Comparison of ENCODE assay signal across 23 cellular contexts in genomic region chr14:102666635-102667034, GRCh38.
DNase-seq lines count a peak whose midpoint lies in the region; ATAC-seq and TF ChIP-seq lines count a peak whose summit lies in the region.
"Had no signal": no experiment of that assay in that cellular context is flagged by ENCODE, and none has a peak within 500 bp of the region (broad histone marks: within the 10 kb centered on the region; RNA-seq: fewer than 3 reads in every experiment).

No MANE protein-coding gene starts in this region.

- no peak for ATAC-seq in HG03135 (IDR thresholded peaks at IDR 0.05; ENCODE audit: unreplicated experiment)
- ATAC-seq in HG02840 (IDR thresholded peaks at IDR 0.05; ENCODE audit: low FRiP score, unreplicated experiment), result no peak
- ATAC-seq: SK-N-SH treated with all-trans-retinoic acid at 6 μM for 48 hours had no signal

- H3K9ac ChIP-seq in trophoblast cell (ENCODE audit: low read length), result no peak overlapping the region

- H2AK5ac ChIP-seq in trophoblast cell (ENCODE audit: low read length), result no peak overlapping the region

- peak overlapping the region; percentile 30 for H3K4ac ChIP-seq in trophoblast cell (ENCODE audit: low read depth, low read length)

- no peak overlapping the region for H4K91ac ChIP-seq in trophoblast cell (ENCODE audit: low read depth, low read length)

- no peak overlapping the region for H2BK12ac ChIP-seq in trophoblast cell (ENCODE audit: low read length)

- H3K9me3 ChIP-seq in trophoblast cell (ENCODE audit: insufficient read depth, low read depth, low read length) (no peaks in the 10 kb centered on the region), left ventricle myocardium inferior (replicated peaks) (no peaks in the 10 kb centered on the region)
- H3K9me3 ChIP-seq: BE2C had no signal

- DNase-seq in EH (ENCODE audit: low read depth) (peak; percentile 41), amniotic epithelial cell (ENCODE audit: low read depth) (peak; percentile 46), fibroblast of mammary gland (ENCODE audit: low read depth) (peak; percentile 33), trophoblast cell (no peak), left ventricle myocardium inferior (no peak), 8988T (no peak)
- DNase-seq: BE2C; H9; Karpas-422; MV-4-11; NCI-H1105 treated with DMSO at 0.1 percent for 48 hours; NCI-H1694; NCI-H2081; NCI-H2171; NCI-H345; NCI-H524; NCI-H774; NK-92 treated with Interleukin-12 subunit alpha and Interleukin-12 subunit beta, amount 100 ng/mL, for 24 hours; SHP77 treated with DMSO at 0.1 percent for 48 hours had no signal

- no peak overlapping the region for H4K8ac ChIP-seq in trophoblast cell (ENCODE audit: low read depth, low read length)

- intact Hi-C loops in left ventricle myocardium inferior (cut with micrococcal nuclease), result no loop called here

- peaks cover 2% of the 10 kb centered on the region for H3K79me1 ChIP-seq in trophoblast cell (ENCODE audit: low read length)

- no peak overlapping the region for H2AFZ ChIP-seq in trophoblast cell (ENCODE audit: insufficient read depth, low read length, poor library complexity)

- no peak overlapping the region for H2BK5ac ChIP-seq in trophoblast cell (ENCODE audit: low read depth, low read length, poor library complexity)

- no peak overlapping the region for H3K18ac ChIP-seq in trophoblast cell (ENCODE audit: low read length)

- no peak for TF ChIP-seq CTCF in fibroblast of mammary gland (conservative IDR thresholded peaks at IDR 0.05; ENCODE audit: control insufficient read depth, insufficient read depth, low read depth, low read length)
- no peak for TF ChIP-seq CTCF in left ventricle myocardium inferior (IDR thresholded peaks at IDR 0.05; ENCODE audit: borderline replicate concordance)

- H3K4me3 ChIP-seq in fibroblast of mammary gland (ENCODE audit: control insufficient read depth, low read depth, low read length), result no peak overlapping the region
- H3K4me3 ChIP-seq in trophoblast cell (ENCODE audit: low read depth, low read length), result no peak overlapping the region
- H3K4me3 ChIP-seq in left ventricle myocardium inferior, result no peak overlapping the region

- H3K4me2 ChIP-seq in trophoblast cell (ENCODE audit: low read length), result no peak overlapping the region

- WGBS in trophoblast cell (ENCODE audit: extremely low coverage, insufficient coverage, insufficient read length), result no CpG with 5 or more reads among the region's 5 CpGs

- H4K12ac ChIP-seq in trophoblast cell (ENCODE audit: low read depth, low read length), result no peak overlapping the region

- no peak overlapping the region for H3K23ac ChIP-seq in trophoblast cell (ENCODE audit: low read length)

- H3K36me3 ChIP-seq in trophoblast cell (ENCODE audit: control insufficient read depth in 1 of 2, insufficient read depth in 2 of 2, low read length in 2 of 2), result no peaks in the 10 kb centered on the region
- no peaks in the 10 kb centered on the region for H3K36me3 ChIP-seq in left ventricle myocardium inferior
- H3K36me3 ChIP-seq: BE2C had no signal

- H3K14ac ChIP-seq in trophoblast cell (ENCODE audit: low read length), result no peak overlapping the region

- H3K27ac ChIP-seq in trophoblast cell (ENCODE audit: low read depth, low read length), result no peak overlapping the region
- H3K27ac ChIP-seq in left ventricle myocardium inferior (replicated peaks), result no peak overlapping the region
- H3K27ac ChIP-seq: RWPE1 had no signal

- peaks cover 10 to 18% of the 10 kb centered on the region in 2 experiments for H3K4me1 ChIP-seq in trophoblast cell (ENCODE audit: control insufficient read depth in 1 of 2, insufficient read depth in 2 of 2, low read length in 2 of 2)
- peaks cover 16% of the 10 kb centered on the region for H3K4me1 ChIP-seq in left ventricle myocardium inferior

- H2BK120ac ChIP-seq in trophoblast cell (ENCODE audit: insufficient read depth, low read length, poor library complexity), result no peak overlapping the region

- H3K27me3 ChIP-seq in trophoblast cell (ENCODE audit: insufficient read depth, low read length) (no peaks in the 10 kb centered on the region), left ventricle myocardium inferior (ENCODE audit: low read depth) (no peaks in the 10 kb centered on the region)
- H3K27me3 ChIP-seq: BE2C had no signal

- peaks cover 13% of the 10 kb centered on the region for H3K79me2 ChIP-seq in trophoblast cell (ENCODE audit: control insufficient read depth, insufficient read depth, low read length, poor library complexity)

Comparison
In these comparisons a context has a peak if more than half of its experiments do, and no peak if none do; other contexts are left out.
1. DNase-seq: peak in EH (single experiment), amniotic epithelial cell (single experiment) and fibroblast of mammary gland (single experiment); none in trophoblast cell (0 of 2), left ventricle myocardium inferior (single experiment) and 8988T (single experiment).